8 cellular contexts compared by ENCODE assay signal in the genomic region with DNA sequence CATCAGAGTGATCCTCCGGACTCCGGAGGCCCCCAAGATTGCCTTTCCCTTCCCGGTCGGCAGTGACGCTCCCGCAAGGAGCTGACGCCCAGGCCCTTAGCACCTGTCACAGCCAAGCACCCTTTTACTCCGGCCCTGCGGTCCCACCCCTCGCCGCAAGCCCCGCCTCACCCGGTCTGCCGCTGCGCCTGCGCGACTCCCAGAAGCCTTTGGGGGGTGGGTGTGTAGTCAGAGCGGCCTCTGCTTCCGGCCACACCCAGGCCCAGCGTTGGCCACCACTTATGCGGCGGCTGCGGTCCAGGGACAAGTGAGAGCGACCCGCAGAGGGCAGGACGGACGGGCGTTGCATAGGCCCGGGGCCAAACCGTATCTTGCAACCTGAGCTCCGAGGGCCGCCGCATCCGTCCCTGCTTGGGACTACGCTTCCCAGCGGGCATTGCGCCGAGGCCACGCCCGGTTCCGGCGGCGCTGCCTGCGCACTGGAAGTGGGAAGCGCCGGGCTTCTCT. TPM values are rescaled to one million over a fixed set of nuclear protein-coding genes. Genes with fewer than 3 reads are reported as not detected.
DNase-seq lines count a peak whose midpoint lies in the region; TF ChIP-seq lines count a peak whose summit lies in the region.

No MANE protein-coding gene starts in this region.

- H3K4me1 ChIP-seq in HEK293 (ENCODE audit: control insufficient read depth, insufficient read depth, low read length) (0 out of 2 replicates have a peak, but pooled peaks cover 4% of the 10 kb centered on the region), iPS-20b (ENCODE audit: insufficient read depth, low read length) (no peaks in the 10 kb centered on the region), skeletal muscle satellite cell (ENCODE audit: control insufficient read depth, insufficient read depth, low read length) (peaks cover 9% of the 10 kb centered on the region)

- TF ChIP-seq CTCF in HEK293 (tag by site-specific recombination; IDR thresholded peaks at IDR 0.05), result no peak
- TF ChIP-seq CTCF in cardiac fibroblast (IDR thresholded peaks at IDR 0.05; ENCODE audit: low read depth, low read length), result no peak

- H3K9ac ChIP-seq in iPS-20b (ENCODE audit: low read depth, low read length) (no peak overlapping the region), skeletal muscle satellite cell (ENCODE audit: low read depth, low read length) (peak overlapping the region; percentile 92)

- H3K4me3 ChIP-seq in HEK293 (ENCODE audit: low read depth, low read length) (peak overlapping the region; percentile 84), cardiac fibroblast (replicated peaks in 1 of 2; ENCODE audit: low read depth in 2 of 2, low read length in 2 of 2) (peak overlapping the region; percentile 79 to 86), iPS-20b (ENCODE audit: low read length) (peak overlapping the region; percentile 64), skeletal muscle satellite cell (ENCODE audit: low read length) (peak overlapping the region; percentile 100)

- no peaks in the 10 kb centered on the region for H3K27me3 ChIP-seq in iPS-20b (ENCODE audit: insufficient read depth, low read length)
- no peaks in the 10 kb centered on the region for H3K27me3 ChIP-seq in skeletal muscle satellite cell (ENCODE audit: control insufficient read depth, insufficient read depth, low read length)

- CTCF ChIA-PET in HEK293 (lab: Yijun Ruan, JAX), result interaction anchor here (0.6 kb wide), 1 partner anchor 23 kb away, joined by 3 read pairs; no protein-coding TSS in a partner anchor

- H3K27ac ChIP-seq in HEK293 (ENCODE audit: extremely low read depth, low read depth, low read length), result peak overlapping the region; percentile 89
- no peak overlapping the region for H3K27ac ChIP-seq in iPS-20b (ENCODE audit: low read length)

- H3K4me2 ChIP-seq in skeletal muscle satellite cell (ENCODE audit: low read length), result peak overlapping the region; percentile 89

- peaks cover 6% of the 10 kb centered on the region for H3K9me3 ChIP-seq in HEK293 (ENCODE audit: control insufficient read depth, insufficient read depth, low read depth, low read length)
- peaks cover 83% of the 10 kb centered on the region for H3K9me3 ChIP-seq in iPS-20b (ENCODE audit: insufficient read depth, low read depth, low read length)
- peaks cover 26% of the 10 kb centered on the region for H3K9me3 ChIP-seq in skeletal muscle satellite cell (replicated peaks; ENCODE audit: low read length)

- DNase-seq in COLO829 (ENCODE audit: low spot score), result peak; percentile 89
- peak; percentile 47 for DNase-seq in NCI-H2029 treated with DMSO at 0.1 percent for 48 hours (lab: John Stamatoyannopoulos, UW)
- peak; percentile 74 to 78 (median 75) for DNase-seq in activated CD4-positive, CD25-positive, alpha-beta regulatory T cell (lab: John Stamatoyannopoulos, UW)
- peak; percentile 92 to 93 for DNase-seq in cardiac fibroblast (ENCODE audit: low read depth in 2 of 2)
- DNase-seq in DMS153 treated with DMSO at 0.1 percent for 48 hours (lab: John Stamatoyannopoulos, UW; ENCODE audit: unreplicated experiment), result no peak

- peaks cover 16 to 32% of the 10 kb centered on the region in 2 experiments for H3K36me3 ChIP-seq in HEK293 (ENCODE audit: control insufficient read depth in 2 of 2, insufficient read depth in 1 of 2, low read length in 2 of 2)
- no peaks in the 10 kb centered on the region for H3K36me3 ChIP-seq in iPS-20b (ENCODE audit: insufficient read depth, low read depth, low read length)
- peaks cover 11% of the 10 kb centered on the region for H3K36me3 ChIP-seq in skeletal muscle satellite cell (ENCODE audit: insufficient read depth, low read length)

- POLR2A ChIA-PET in HEK293 (lab: Yijun Ruan, JAX), result interaction anchor here (1.2 kb wide), 1 partner anchor 57 kb away, joined by 5 read pairs; the partner anchor contains the start of gene ZNF71

TF ChIP-seq in HEK293, 187 proteins besides CTCF, POLR2A, EP300 and RAD21 (continues in another document):
- TF ChIP-seq ZBTB20 (tag by site-specific recombination; IDR thresholded peaks at IDR 0.05) (peak; percentile 16; the same call in 1 of the 2 replicates), ZNF280D (tag by site-specific recombination; IDR thresholded peaks at IDR 0.05) (0 out of 2 replicates have a peak, but pooled peaks have one; percentile 32), YY2 (tag by site-specific recombination; IDR thresholded peaks at IDR 0.05) (peak; percentile 26; the same call in 1 of the 2 replicates), ZNF324 (tag by site-specific recombination; IDR thresholded peaks at IDR 0.05) (no peak), ZNF311 (tag by site-specific recombination; IDR thresholded peaks at IDR 0.05; ENCODE audit: borderline replicate concordance) (no peak), KLF1 (tag by site-specific recombination; IDR thresholded peaks at IDR 0.05) (peak; percentile 93), ZNF121 (tag by site-specific recombination; IDR thresholded peaks at IDR 0.05) (no peak), ZNF548 (tag by site-specific recombination; IDR thresholded peaks at IDR 0.05) (no peak), ZNF621 (tag by site-specific recombination; IDR thresholded peaks at IDR 0.05) (no peak), ZNF335 (tag by site-specific recombination; conservative IDR thresholded peaks at IDR 0.05) (peak; percentile 94), HOXA7 (CRISPR knock-in tag; IDR thresholded peaks at IDR 0.05; ENCODE audit: borderline replicate concordance) (no peak), TCF7L2 (IDR thresholded peaks at IDR 0.05; ENCODE audit: borderline replicate concordance, low read depth, low read length) (no peak), GLI4 (tag by site-specific recombination; IDR thresholded peaks at IDR 0.05) (no peak), ZBTB17 (tag by site-specific recombination; IDR thresholded peaks at IDR 0.05) (peak; percentile 37; the same call in 1 of the 2 replicates), ZNF529 (tag by site-specific recombination; IDR thresholded peaks at IDR 0.05; ENCODE audit: insufficient replicate concordance) (no peak), ZXDB (tag by site-specific recombination; IDR thresholded peaks at IDR 0.05) (peak; percentile 63), ZNF37A (tag by site-specific recombination; IDR thresholded peaks at IDR 0.05) (no peak), ZBTB21 (tag by site-specific recombination; IDR thresholded peaks at IDR 0.05) (0 out of 2 replicates have a peak, but pooled peaks have one; percentile 19)
- TF ChIP-seq, protein P1, sequence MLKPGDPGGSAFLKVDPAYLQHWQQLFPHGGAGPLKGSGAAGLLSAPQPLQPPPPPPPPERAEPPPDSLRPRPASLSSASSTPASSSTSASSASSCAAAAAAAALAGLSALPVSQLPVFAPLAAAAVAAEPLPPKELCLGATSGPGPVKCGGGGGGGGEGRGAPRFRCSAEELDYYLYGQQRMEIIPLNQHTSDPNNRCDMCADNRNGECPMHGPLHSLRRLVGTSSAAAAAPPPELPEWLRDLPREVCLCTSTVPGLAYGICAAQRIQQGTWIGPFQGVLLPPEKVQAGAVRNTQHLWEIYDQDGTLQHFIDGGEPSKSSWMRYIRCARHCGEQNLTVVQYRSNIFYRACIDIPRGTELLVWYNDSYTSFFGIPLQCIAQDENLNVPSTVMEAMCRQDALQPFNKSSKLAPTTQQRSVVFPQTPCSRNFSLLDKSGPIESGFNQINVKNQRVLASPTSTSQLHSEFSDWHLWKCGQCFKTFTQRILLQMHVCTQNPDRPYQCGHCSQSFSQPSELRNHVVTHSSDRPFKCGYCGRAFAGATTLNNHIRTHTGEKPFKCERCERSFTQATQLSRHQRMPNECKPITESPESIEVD (tag by site-specific recombination; IDR thresholded peaks at IDR 0.05), result no peak
- TF ChIP-seq, protein P2, sequence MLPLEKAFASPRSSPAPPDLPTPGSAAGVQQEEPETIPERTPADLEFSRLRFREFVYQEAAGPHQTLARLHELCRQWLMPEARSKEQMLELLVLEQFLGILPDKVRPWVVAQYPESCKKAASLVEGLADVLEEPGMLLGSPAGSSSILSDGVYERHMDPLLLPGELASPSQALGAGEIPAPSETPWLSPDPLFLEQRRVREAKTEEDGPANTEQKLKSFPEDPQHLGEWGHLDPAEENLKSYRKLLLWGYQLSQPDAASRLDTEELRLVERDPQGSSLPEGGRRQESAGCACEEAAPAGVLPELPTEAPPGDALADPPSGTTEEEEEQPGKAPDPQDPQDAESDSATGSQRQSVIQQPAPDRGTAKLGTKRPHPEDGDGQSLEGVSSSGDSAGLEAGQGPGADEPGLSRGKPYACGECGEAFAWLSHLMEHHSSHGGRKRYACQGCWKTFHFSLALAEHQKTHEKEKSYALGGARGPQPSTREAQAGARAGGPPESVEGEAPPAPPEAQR (tag by site-specific recombination; IDR thresholded peaks at IDR 0.05), result no peak

RNA-seq across cellular contexts. Expression of gene ZFP28, which starts 0.4 kb away (rescaled TPM):
- total RNA-seq in skeletal muscle satellite cell (2012; rRNA removed), result 7.1 and 7.4 TPM in 2 replicates

RNA-seq across cellular contexts. Expression of gene ZNF470, which starts 29.0 kb away (rescaled TPM):
- total RNA-seq in skeletal muscle satellite cell (2012; rRNA removed), result 5.8 and 7.6 TPM in 2 replicates

RNA-seq across cellular contexts. Expression of gene ZNF471, which starts 30.7 kb away (rescaled TPM):
- total RNA-seq in skeletal muscle satellite cell (2012; rRNA removed), result 1.7 and 2.3 TPM in 2 replicates

RNA-seq across cellular contexts. Expression of gene ZNF71, which starts 56.8 kb away (rescaled TPM):
- total RNA-seq in skeletal muscle satellite cell (2012; rRNA removed), result 6.1 and 6.3 TPM in 2 replicates
